ENCODE assay signal across 17 cellular contexts in the genomic region with DNA sequence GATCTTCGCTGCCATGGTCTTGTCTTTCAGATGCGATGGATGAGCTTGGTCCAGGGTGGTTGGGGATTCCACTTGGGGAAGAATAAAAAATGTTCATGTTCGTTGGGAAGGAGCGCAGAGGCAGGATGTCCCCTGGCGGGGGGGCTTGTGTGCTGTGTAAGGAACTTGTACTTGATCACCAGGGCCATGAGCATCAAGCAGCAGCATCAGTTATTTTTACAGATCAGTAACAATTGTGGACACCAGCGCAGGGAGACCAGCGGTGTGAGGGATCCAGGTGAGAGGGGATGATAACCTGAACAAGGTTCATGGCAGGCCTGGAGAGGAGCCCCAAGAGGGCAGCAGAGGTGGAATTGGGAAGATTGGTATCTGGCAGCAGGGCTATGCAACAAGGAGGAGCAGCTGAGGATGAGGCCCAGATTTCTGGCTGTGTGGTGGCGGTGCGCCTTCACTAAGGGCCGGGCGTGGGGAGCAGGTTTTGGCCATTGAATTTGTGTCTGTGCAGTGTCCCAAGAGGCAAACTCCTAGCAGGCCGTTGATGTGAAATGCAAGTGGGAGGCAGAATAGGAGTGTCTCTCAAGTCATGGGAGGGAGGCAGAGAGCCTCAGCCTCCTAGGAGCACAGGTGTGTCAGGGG. TPM values are rescaled to one million over a fixed set of nuclear protein-coding genes. Genes with fewer than 3 reads are reported as not detected.
DNase-seq lines count a peak whose midpoint lies in the region; ATAC-seq, FAIRE-seq and TF ChIP-seq lines count a peak whose summit lies in the region.
"Had no signal": no experiment of that assay in that cellular context is flagged by ENCODE, and none has a peak within 500 bp of the region (broad histone marks: within the 10 kb centered on the region; RNA-seq: fewer than 3 reads in every experiment).

No MANE protein-coding gene starts in this region.

- H3K4me3 Mint-ChIP-seq in osteocyte (ENCODE audit: unreplicated experiment), result no peak overlapping the region

- no peaks in the 10 kb centered on the region for H3K36me3 ChIP-seq in cardiac muscle cell
- peaks cover 4% of the 10 kb centered on the region for H3K36me3 ChIP-seq in right atrium auricular region
- H3K36me3 ChIP-seq in kidney (ENCODE audit: control insufficient read depth in 1 of 2, insufficient read depth in 2 of 2, low read length in 2 of 2), result peaks cover 0 to 1% of the 10 kb centered on the region in 2 donors
- H3K36me3 ChIP-seq in stomach, result peaks cover 5 to 39% (median 26%) of the 10 kb centered on the region in 4 donors
- H3K36me3 ChIP-seq: prostate gland had no signal

- H3K4me1 Mint-ChIP-seq in osteocyte (ENCODE audit: unreplicated experiment), result peaks cover 30% of the 10 kb centered on the region

- H3K27me3 ChIP-seq in cardiac muscle cell (no peaks in the 10 kb centered on the region), right atrium auricular region (no peaks in the 10 kb centered on the region), stomach (no peaks in the 10 kb centered on the region)

- H3K4me1 ChIP-seq in cardiac muscle cell (ENCODE audit: low read depth) (peaks cover 48% of the 10 kb centered on the region), right atrium auricular region (peaks cover 0 to 75% of the 10 kb centered on the region in 2 donors), kidney (ENCODE audit: control insufficient read depth in 1 of 2, insufficient read depth in 1 of 2, low read depth in 1 of 2, low read length in 2 of 2) (peaks cover 29 to 44% of the 10 kb centered on the region in 2 donors), stomach (peaks cover 71 to 86% (median 78%) of the 10 kb centered on the region in 4 donors)

- no peak for TF ChIP-seq CTCF in cardiac muscle cell (IDR thresholded peaks at IDR 0.05; ENCODE audit: low read depth, low read length)
- TF ChIP-seq CTCF in right atrium auricular region (IDR thresholded peaks at IDR 0.05), result no peak
- no peak for TF ChIP-seq CTCF in VCaP (conservative IDR thresholded peaks at IDR 0.05)
- TF ChIP-seq CTCF in kidney (IDR thresholded peaks at IDR 0.05; ENCODE audit: borderline replicate concordance, extremely low read depth, insufficient read depth), result no peak
- TF ChIP-seq CTCF in stomach (IDR thresholded peaks at IDR 0.05), result no peak
- TF ChIP-seq CTCF in osteocyte (IDR thresholded peaks at IDR 0.05), result no peak

- FAIRE-seq in kidney (lab: Jason Lieb, UNC), result no peak
- FAIRE-seq: G401.6 had no signal

- peaks cover 18% of the 10 kb centered on the region for H3K36me3 Mint-ChIP-seq in osteocyte (ENCODE audit: unreplicated experiment)

- peak overlapping the region; percentile 14 for H3K27ac ChIP-seq in cardiac muscle cell
- no peak overlapping the region for H3K27ac ChIP-seq in right atrium auricular region
- H3K27ac ChIP-seq in VCaP, result peak overlapping the region; percentile 91
- H3K27ac ChIP-seq in kidney (ENCODE audit: low read depth in 2 of 2, low read length in 2 of 2), result no peak overlapping the region
- H3K27ac ChIP-seq in stomach, result peak overlapping the region in 4 of 5 donors; percentile 15 to 51 (median 31)
- H3K27ac ChIP-seq: coronary artery, prostate gland had no signal

- DNase-seq in cardiac muscle cell (ENCODE audit: low read depth in 1 of 2, low spot score in 1 of 2) (no peak), right atrium auricular region (ENCODE audit: low spot score) (no peak), kidney (peak; percentile 37), stomach (no peak), sciatic nerve (ENCODE audit: low spot score) (no peak), osteocyte (ENCODE audit: extremely low spot score, unreplicated experiment) (no peak)
- DNase-seq: activated CD4-positive, alpha-beta T cell treated with anti-CD3 and anti-CD28 coated beads, Interleukin-2, amount 50 U/mL, for 4 hours; mammary epithelial cell; MV-4-11; PC-3; stimulated activated CD4-positive, alpha-beta T cell treated with anti-CD3 and anti-CD28 coated beads, Interleukin-4, amount 100 ng/mL, for 1 hour; stimulated activated naive CD4-positive, alpha-beta T cell had no signal

- TF ChIP-seq POLR2A in stomach (IDR thresholded peaks at IDR 0.05), result no peak

- no peak overlapping the region for H3K27ac Mint-ChIP-seq in osteocyte (ENCODE audit: unreplicated experiment)

- no peaks in the 10 kb centered on the region for H3K9me3 Mint-ChIP-seq in osteocyte (ENCODE audit: unreplicated experiment)

- H3K9ac ChIP-seq in kidney (ENCODE audit: low read length in 2 of 2), result no peak overlapping the region

- H3K9me3 ChIP-seq in cardiac muscle cell (ENCODE audit: low read depth), result no peaks in the 10 kb centered on the region
- no peaks in the 10 kb centered on the region for H3K9me3 ChIP-seq in right atrium auricular region
- H3K9me3 ChIP-seq in kidney (ENCODE audit: control insufficient read depth in 1 of 2, low read length in 2 of 2), result no peaks in the 10 kb centered on the region
- H3K9me3 ChIP-seq in stomach, result no peaks in the 10 kb centered on the region
- H3K9me3 ChIP-seq: prostate gland had no signal

- intact Hi-C loops in kidney (cut with DNase I), result no loop called here
- intact Hi-C loops in stomach (cut with DNase I; ENCODE audit: low total_unique reads), result no loop called here
- intact Hi-C loops in sciatic nerve (cut with DNase I), result loop anchor here (10.0 kb wide), 1 partner anchor 45 kb away; no protein-coding TSS in a partner anchor

- H3K27me3 Mint-ChIP-seq in osteocyte (ENCODE audit: unreplicated experiment), result no peaks in the 10 kb centered on the region

- TF ChIP-seq EP300 in stomach (IDR thresholded peaks at IDR 0.05), result no peak

- H3K4me3 ChIP-seq in cardiac muscle cell (no peak overlapping the region), right atrium auricular region (no peak overlapping the region), kidney (ENCODE audit: low read length in 2 of 2) (no peak overlapping the region), stomach (peak overlapping the region in 1 of 4 donors; percentile 88)
- H3K4me3 ChIP-seq: prostate gland had no signal

- 75 to 82% (median 79%) methylated on average over 12 of the region's 12 CpGs for WGBS in stomach, 5 donors

- ATAC-seq in sciatic nerve, result no peak
- ATAC-seq in HG03108 (IDR thresholded peaks at IDR 0.05; ENCODE audit: unreplicated experiment), result no peak
- ATAC-seq: PC-3 had no signal

RNA-seq across cellular contexts. Expression of a gene that starts 3.9 kb away (rescaled TPM):
- total RNA-seq in cardiac muscle cell, result 15.2 and 18.9 TPM in 2 replicates
- 37.6 and 46.6 TPM in 2 replicates for polyA plus RNA-seq in cardiac muscle cell
- 1 to 10 TPM; 4.2 to 7.9 TPM for total RNA-seq in right atrium auricular region
- 26.1 TPM for total RNA-seq in kidney
- polyA plus RNA-seq in kidney (ENCODE audit: insufficient read depth, low read depth, low replicate concordance), result 6.9 TPM
- total RNA-seq in stomach, result 100 to 1,000 TPM in 1 of 5 donors, 10 to 100 TPM in 3, 1 to 10 TPM in 1; 6.2 to 107 (median 23.3) TPM
- 1 to 10 TPM; 4.6 to 8.4 (median 6.3) TPM for polyA plus RNA-seq in stomach
- 26.4 TPM for total RNA-seq in sciatic nerve
- 20.9 and 22.4 TPM in 2 replicates for total RNA-seq in osteocyte

RNA-seq across cellular contexts. Expression of a gene that starts 23.8 kb away (rescaled TPM):
- total RNA-seq in cardiac muscle cell (4.8 and 11.0 TPM in 2 replicates), right atrium auricular region (10 to 100 TPM in 1 of 2 donors, 1 to 10 TPM in 1; 9.3 to 23.0 TPM), kidney (4.0 TPM), stomach (1 to 10 TPM in 4 of 5 donors, not detected in 1; 1.3 to 3.6 (median 2.0) TPM), sciatic nerve (8.3 TPM), osteocyte (4.4 and 5.7 TPM in 2 replicates)
- polyA plus RNA-seq in cardiac muscle cell (2.5 and 3.3 TPM in 2 replicates), kidney (ENCODE audit: insufficient read depth, low read depth, low replicate concordance) (1.6 TPM), stomach (1 to 10 TPM in 2 of 3 donors, under 1 TPM in 1; 1.00 to 2.9 (median 2.4) TPM)

RNA-seq across cellular contexts. Expression of a gene that starts 37.8 kb away (rescaled TPM):
- total RNA-seq in cardiac muscle cell, result 15.4 and 27.8 TPM in 2 replicates
- 32.1 and 32.3 TPM in 2 replicates for polyA plus RNA-seq in cardiac muscle cell
- 10 to 100 TPM in 1 of 2 donors, 1 to 10 TPM in 1; 8.7 to 12.2 TPM for total RNA-seq in right atrium auricular region
- 10.8 TPM for total RNA-seq in kidney
- 19.2 TPM for polyA plus RNA-seq in kidney (ENCODE audit: insufficient read depth, low read depth, low replicate concordance)
- 10 to 100 TPM in 3 of 5 donors, 1 to 10 TPM in 2; 2.8 to 32.1 (median 11.3) TPM for total RNA-seq in stomach
- 10 to 100 TPM; 11.5 to 18.0 (median 14.1) TPM for polyA plus RNA-seq in stomach
- 15.9 TPM for total RNA-seq in sciatic nerve
- 10.5 and 12.4 TPM in 2 replicates for total RNA-seq in osteocyte

RNA-seq across cellular contexts. Expression of a gene that starts 49.9 kb away (rescaled TPM):
- total RNA-seq in cardiac muscle cell, result 45.7 and 53.6 TPM in 2 replicates
- polyA plus RNA-seq in cardiac muscle cell, result 27.9 and 31.1 TPM in 2 replicates
- 10 to 100 TPM; 12.0 to 23.3 TPM for total RNA-seq in right atrium auricular region
- 44.6 TPM for total RNA-seq in kidney
- polyA plus RNA-seq in kidney (ENCODE audit: insufficient read depth, low read depth, low replicate concordance), result 11.1 TPM
- total RNA-seq in stomach, result 10 to 100 TPM; 10.7 to 78.8 (median 24.4) TPM
- 10 to 100 TPM in 1 of 3 donors, 1 to 10 TPM in 2; 5.7 to 15.8 (median 8.0) TPM for polyA plus RNA-seq in stomach
- total RNA-seq in sciatic nerve, result 136 TPM
- 33.8 and 39.1 TPM in 2 replicates for total RNA-seq in osteocyte

RNA-seq across cellular contexts. Expression of a gene that starts 59.3 kb away (rescaled TPM):
- 14.9 and 18.8 TPM in 2 replicates for total RNA-seq in cardiac muscle cell
- polyA plus RNA-seq in cardiac muscle cell, result 10.2 and 15.5 TPM in 2 replicates
- 10 to 100 TPM; 22.1 to 22.2 TPM for total RNA-seq in right atrium auricular region
- total RNA-seq in kidney, result 14.5 TPM
- 3.7 TPM for polyA plus RNA-seq in kidney (ENCODE audit: insufficient read depth, low read depth, low replicate concordance)
- 10 to 100 TPM in 1 of 5 donors, 1 to 10 TPM in 4; 1.2 to 26.6 (median 5.1) TPM for total RNA-seq in stomach
- polyA plus RNA-seq in stomach, result 1 to 10 TPM; 1.4 to 2.8 (median 2.1) TPM
- 13.9 TPM for total RNA-seq in sciatic nerve
- 7.6 and 8.0 TPM in 2 replicates for total RNA-seq in osteocyte

Comparison
In these comparisons a context has a peak if more than half of its experiments do, and no peak if none do; other contexts are left out.
1. H3K27ac ChIP-seq: peak in cardiac muscle cell (single experiment), VCaP (single experiment) and stomach (4 of 5); none in right atrium auricular region (0 of 2) and kidney (0 of 2).